Comparison of ENCODE assay signal across 8 cellular contexts in genomic region chr4:145177511-145177905, GRCh38.
DNase-seq lines count a peak whose midpoint lies in the region; ATAC-seq and TF ChIP-seq lines count a peak whose summit lies in the region.

No MANE protein-coding gene starts in this region.

- H3K4me2 ChIP-seq in Loucy (ENCODE audit: low read depth, low read length, poor library complexity, severe bottlenecking), result peak overlapping the region; percentile 98

- no peaks in the 10 kb centered on the region for H3K9me3 Mint-ChIP-seq in central memory CD8-positive, alpha-beta T cell

- H3K27ac Mint-ChIP-seq in central memory CD8-positive, alpha-beta T cell (ENCODE audit: low read depth), result peak overlapping the region; percentile 93

- H3K27me3 Mint-ChIP-seq in central memory CD8-positive, alpha-beta T cell, result no peaks in the 10 kb centered on the region

- peak overlapping the region; percentile 95 for H3K27ac ChIP-seq in muscle layer of duodenum (ENCODE audit: low read length)

- H3K4me1 ChIP-seq in Loucy (ENCODE audit: insufficient read depth, low read length, poor library complexity, severe bottlenecking), result peaks cover 54% of the 10 kb centered on the region
- H3K4me1 ChIP-seq in muscle layer of duodenum (ENCODE audit: control insufficient read depth in 1 of 2, insufficient read depth in 2 of 2, low read length in 2 of 2), result peaks cover 15 to 22% of the 10 kb centered on the region in 2 donors

- peaks cover 64% of the 10 kb centered on the region for H4K20me1 ChIP-seq in Loucy (ENCODE audit: insufficient read depth, low read length, poor library complexity, severe bottlenecking)

- H3F3A ChIP-seq in Loucy (ENCODE audit: low read depth), result no peaks in the 10 kb centered on the region

- peak overlapping the region; percentile 97 for H3K4me3 ChIP-seq in Loucy (ENCODE audit: low read length, poor library complexity, severe bottlenecking)
- peak overlapping the region; percentile 72 to 79 for H3K4me3 ChIP-seq in muscle layer of duodenum (ENCODE audit: low read depth in 1 of 2, low read length in 2 of 2)

- peak overlapping the region; percentile 83 for H3K4me3 Mint-ChIP-seq in central memory CD8-positive, alpha-beta T cell

- H3K79me2 ChIP-seq in Loucy (ENCODE audit: insufficient read depth, low read length), result peaks cover 79% of the 10 kb centered on the region

- H3K9ac ChIP-seq in Loucy (ENCODE audit: low read depth, low read length, poor library complexity, severe bottlenecking), result peak overlapping the region; percentile 81

- no peaks in the 10 kb centered on the region for H3K27me3 ChIP-seq in Loucy (ENCODE audit: insufficient read depth, low read length, poor library complexity, severe bottlenecking)
- no peaks in the 10 kb centered on the region for H3K27me3 ChIP-seq in muscle layer of duodenum (ENCODE audit: low read depth, low read length)

- no peak overlapping the region for H2AFZ ChIP-seq in Loucy (ENCODE audit: low read length)

- H3K36me3 ChIP-seq in Loucy (ENCODE audit: insufficient read depth, low read length), result peaks cover 14% of the 10 kb centered on the region; the same call in 1 of the 2 replicates
- H3K36me3 ChIP-seq in muscle layer of duodenum (ENCODE audit: control insufficient read depth in 1 of 2, insufficient read depth in 2 of 2, low read length in 2 of 2), result peaks cover 0 to 3% of the 10 kb centered on the region in 2 donors

- H3K9me3 ChIP-seq in Loucy (ENCODE audit: insufficient read depth, low read depth, low read length) (no peaks in the 10 kb centered on the region), muscle layer of duodenum (ENCODE audit: control insufficient read depth in 1 of 2, low read length in 2 of 2) (no peaks in the 10 kb centered on the region)

- H3K9me2 ChIP-seq in Loucy (replicated peaks; ENCODE audit: low read depth, low read length), result no peaks in the 10 kb centered on the region

- DNase-seq in AG08395 (ENCODE audit: low spot score), result peak; percentile 18
- no peak for DNase-seq in central memory CD8-positive, alpha-beta T cell (ENCODE audit: low spot score in 2 of 2)
- no peak for DNase-seq in NCI-H1436 (lab: John Stamatoyannopoulos, UW)
- DNase-seq in SW480 (ENCODE audit: low spot score), result no peak
- DNase-seq in NCI-H748 treated with DMSO at 0.1 percent for 48 hours (lab: John Stamatoyannopoulos, UW), result no peak

- H3K4me1 Mint-ChIP-seq in central memory CD8-positive, alpha-beta T cell, result peaks cover 46% of the 10 kb centered on the region

- peaks cover 22% of the 10 kb centered on the region for H3K36me3 Mint-ChIP-seq in central memory CD8-positive, alpha-beta T cell (ENCODE audit: insufficient read depth)

- no peak for TF ChIP-seq CTCF in Loucy (conservative IDR thresholded peaks at IDR 0.05; ENCODE audit: low read length)

- no peak for ATAC-seq in central memory CD8-positive, alpha-beta T cell (replicated peaks; ENCODE audit: extremely low read depth, poor library complexity, severe bottlenecking)
- ATAC-seq in GM21528 (IDR thresholded peaks at IDR 0.05; ENCODE audit: low FRiP score, unreplicated experiment), result no peak
